Comparison of ENCODE assay signal across 22 cellular contexts in the genomic region with DNA sequence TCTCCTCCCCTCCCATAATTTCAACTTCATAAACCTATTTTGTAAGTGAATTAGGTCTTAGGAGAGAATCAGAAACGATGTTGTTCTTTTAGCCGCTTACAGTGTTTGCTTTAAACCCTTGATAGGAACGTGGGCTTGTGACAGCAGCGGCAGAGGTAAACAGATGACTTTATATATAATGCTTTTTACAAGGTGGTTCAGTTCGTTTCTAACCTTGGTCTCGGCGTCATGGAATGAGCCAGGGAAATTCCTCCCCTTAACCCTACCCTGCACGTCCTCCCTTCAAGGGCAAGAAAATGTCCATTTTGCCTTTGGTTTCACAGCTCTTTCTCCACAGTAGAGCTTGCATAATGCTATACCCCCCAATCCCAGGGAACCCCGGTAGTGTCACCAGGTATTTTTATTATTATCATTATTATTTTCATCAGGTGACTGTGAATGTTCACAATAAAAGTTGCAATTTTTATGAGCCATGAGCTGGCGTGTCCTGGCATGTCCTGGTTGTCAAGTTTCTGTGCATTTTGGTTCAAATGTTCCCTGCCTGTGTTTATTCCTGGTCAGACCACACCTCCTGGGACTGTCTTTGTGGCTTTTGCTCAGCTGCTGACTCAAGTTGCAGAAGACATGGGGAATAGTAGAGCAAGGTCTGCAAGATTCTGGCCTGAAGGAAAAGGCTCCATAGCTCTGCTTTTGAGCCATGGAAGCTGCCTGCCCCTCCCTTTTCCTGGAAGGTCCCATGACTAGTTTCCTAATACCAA.
DNase-seq lines count a peak whose midpoint lies in the region; ATAC-seq and TF ChIP-seq lines count a peak whose summit lies in the region.
"Had no signal": no experiment of that assay in that cellular context is flagged by ENCODE, and none has a peak within 500 bp of the region (broad histone marks: within the 10 kb centered on the region; RNA-seq: fewer than 3 reads in every experiment).

No MANE protein-coding gene starts in this region.

- peak overlapping the region; percentile 61 for H3K27ac Mint-ChIP-seq in mesothelial cell of epicardium
- H3K27ac Mint-ChIP-seq: activated CD4-positive, alpha-beta T cell treated with anti-CD3 and anti-CD28 coated beads for 36 hours; activated naive CD4-positive, alpha-beta T cell treated with anti-CD3 and anti-CD28 coated beads, Interleukin-2, amount 50 U/mL, for 72 hours; HFFc6; stimulated activated memory B cell treated with anti-CD40 and anti-IgM and Interleukin-4, amounts not matched to agents 10 μg/mL and 1 μg/mL and 100 μg/mL, for 72 hours had no signal

- H3K27ac ChIP-seq in BLaER1, result no peak overlapping the region
- H3K27ac ChIP-seq in epithelial cell of prostate, result peak overlapping the region; percentile 87
- H3K27ac ChIP-seq: cardiac muscle cell, upper lobe of right lung had no signal

- H3K4me1 Mint-ChIP-seq in mesothelial cell of epicardium, result no peaks in the 10 kb centered on the region
- H3K4me1 Mint-ChIP-seq: activated CD4-positive, alpha-beta T cell treated with anti-CD3 and anti-CD28 coated beads for 36 hours; stimulated activated memory B cell treated with anti-CD40 and anti-IgM and Interleukin-4, amounts not matched to agents 10 μg/mL and 1 μg/mL and 100 μg/mL, for 72 hours had no signal

- H3K4me2 ChIP-seq in BLaER1, result peak overlapping the region; percentile 77

- no peak for TF ChIP-seq CTCF in NB4 (IDR thresholded peaks at IDR 0.05; ENCODE audit: low read depth, low read length)
- no peak for TF ChIP-seq CTCF in mesothelial cell of epicardium (IDR thresholded peaks at IDR 0.05; ENCODE audit: unreplicated experiment)

- peaks cover 26% of the 10 kb centered on the region for H3K4me1 ChIP-seq in BLaER1
- H3K4me1 ChIP-seq: Caco-2, upper lobe of right lung had no signal

- H3K4me3 ChIP-seq in BLaER1 (no peak overlapping the region), NB4 (ENCODE audit: low read depth, low read length) (no peak overlapping the region)
- H3K4me3 ChIP-seq: cardiac muscle cell, upper lobe of right lung had no signal

- no peak overlapping the region for H3K4me3 Mint-ChIP-seq in mesothelial cell of epicardium
- H3K4me3 Mint-ChIP-seq: activated CD4-positive, alpha-beta T cell treated with anti-CD3 and anti-CD28 coated beads for 36 hours; HFFc6; stimulated activated memory B cell treated with anti-CD40 and anti-IgM and Interleukin-4, amounts not matched to agents 10 μg/mL and 1 μg/mL and 100 μg/mL, for 72 hours had no signal

- ATAC-seq in HG02885 (IDR thresholded peaks at IDR 0.05; ENCODE audit: poor library complexity, unreplicated experiment), result no peak
- ATAC-seq: activated CD4-positive, alpha-beta T cell treated with anti-CD3 and anti-CD28 coated beads for 36 hours; activated naive CD4-positive, alpha-beta T cell treated with anti-CD3 and anti-CD28 coated beads, Interleukin-2, amount 50 U/mL, for 72 hours; stimulated activated memory B cell treated with anti-CD40 and anti-IgM and Interleukin-4, amounts not matched to agents 10 μg/mL and 1 μg/mL and 100 μg/mL, for 72 hours; upper lobe of right lung had no signal

- H3K36me3 ChIP-seq in BLaER1, result no peaks in the 10 kb centered on the region
- H3K36me3 ChIP-seq: cardiac muscle cell, upper lobe of right lung had no signal

- no peaks in the 10 kb centered on the region for H3K9me3 Mint-ChIP-seq in mesothelial cell of epicardium

- no peak overlapping the region for H3K9ac ChIP-seq in BLaER1

- H3K36me3 Mint-ChIP-seq in mesothelial cell of epicardium, result no peaks in the 10 kb centered on the region
- H3K36me3 Mint-ChIP-seq: activated naive CD4-positive, alpha-beta T cell treated with anti-CD3 and anti-CD28 coated beads, Interleukin-2, amount 50 U/mL, for 72 hours; stimulated activated memory B cell treated with anti-CD40 and anti-IgM and Interleukin-4, amounts not matched to agents 10 μg/mL and 1 μg/mL and 100 μg/mL, for 72 hours had no signal

- TF ChIP-seq POLR2A in NB4 (IDR thresholded peaks at IDR 0.05; ENCODE audit: extremely low read depth, insufficient read length), result no peak

- no peaks in the 10 kb centered on the region for H4K20me1 ChIP-seq in BLaER1

- no peaks in the 10 kb centered on the region for H3K27me3 Mint-ChIP-seq in mesothelial cell of epicardium (ENCODE audit: low read depth)
- H3K27me3 Mint-ChIP-seq: activated CD4-positive, alpha-beta T cell treated with anti-CD3 and anti-CD28 coated beads for 36 hours; stimulated activated memory B cell treated with anti-CD40 and anti-IgM and Interleukin-4, amounts not matched to agents 10 μg/mL and 1 μg/mL and 100 μg/mL, for 72 hours had no signal

- DNase-seq in NB4 (ENCODE audit: low read depth) (peak; percentile 43), epithelial cell of prostate (ENCODE audit: low read depth, low spot score) (peak; percentile 93), mesothelial cell of epicardium (ENCODE audit: low spot score in 2 of 2, unreplicated experiment in 2 of 2) (no peak), NCI-H774 (lab: John Stamatoyannopoulos, UW) (no peak), SW480 (ENCODE audit: low spot score) (no peak)
- DNase-seq in stimulated activated CD4-positive, alpha-beta T cell treated with anti-CD3 and anti-CD28 coated beads, Interleukin-4, amount 100 ng/mL, for 24 hours, result no peak
- DNase-seq: activated CD4-positive, alpha-beta T cell treated with anti-CD3 and anti-CD28 coated beads for 36 hours; Caco-2; effector memory CD4-positive, alpha-beta T cell; head of caudate nucleus; HFFc6; islet precursor cell; NCI-H1105 treated with DMSO at 0.1 percent for 48 hours; NK-92 treated with Interleukin-12 subunit alpha and Interleukin-12 subunit beta, amount 100 ng/mL, for 24 hours; SHP77; small intestine; upper lobe of right lung had no signal

- H3K9me3 ChIP-seq in BLaER1, result no peaks in the 10 kb centered on the region
- H3K9me3 ChIP-seq: Caco-2, upper lobe of right lung had no signal

- no peaks in the 10 kb centered on the region for H3K27me3 ChIP-seq in BLaER1
- H3K27me3 ChIP-seq: cardiac muscle cell, upper lobe of right lung had no signal

Comparison
In these comparisons a context has a peak if more than half of its experiments do, and no peak if none do; other contexts are left out.
1. DNase-seq: peak in NB4 (single experiment) and epithelial cell of prostate (single experiment); none in mesothelial cell of epicardium (0 of 2), NCI-H774 (single experiment), stimulated activated CD4-positive, alpha-beta T cell treated with anti-CD3 and anti-CD28 coated beads, Interleukin-4, amount 100 ng/mL, for 24 hours (single experiment) and SW480 (single experiment).